ENCODE assay signal across 8 cellular contexts in genomic region chr1:180482425-180483275, GRCh38. TPM values are rescaled to one million over a fixed set of nuclear protein-coding genes. Genes with fewer than 3 reads are reported as not detected.
A peak's percentile ranks its signal among the peaks of the same experiment; 100 is the strongest.
DNase-seq lines count a peak whose midpoint lies in the region; ATAC-seq lines count a peak whose summit lies in the region.

No MANE protein-coding gene starts in this region.

- no peaks in the 10 kb centered on the region for H3K27me3 ChIP-seq in endocrine pancreas (ENCODE audit: control insufficient read depth, insufficient read depth, low read length)

- ATAC-seq in naive B cell (ENCODE audit: low read depth in 2 of 2) (peak in 1 of 2 donors; percentile 49), HG03378 (IDR thresholded peaks at IDR 0.05; ENCODE audit: unreplicated experiment) (no peak), GM18502 (IDR thresholded peaks at IDR 0.05; ENCODE audit: poor library complexity, unreplicated experiment) (no peak)

- peaks cover 8 to 12% (median 11%) of the 10 kb centered on the region in 3 donors for H3K4me1 Mint-ChIP-seq in naive B cell

- no peak overlapping the region for H3K9ac ChIP-seq in endocrine pancreas (ENCODE audit: control insufficient read depth, insufficient read depth, low read length)

- H3K9me3 Mint-ChIP-seq in naive B cell = peaks cover 0 to 5% (median 0%) of the 10 kb centered on the region in 7 donors

- H3K27ac Mint-ChIP-seq in naive B cell = peak overlapping the region in 1 of 6 donors; percentile 5

- H3K27me3 Mint-ChIP-seq in naive B cell = no peaks in the 10 kb centered on the region

- no peaks in the 10 kb centered on the region for H3K4me1 ChIP-seq in endocrine pancreas (ENCODE audit: control insufficient read depth, insufficient read depth, low read length)

- no peaks in the 10 kb centered on the region for H3K36me3 ChIP-seq in endocrine pancreas (ENCODE audit: control insufficient read depth, insufficient read depth, low read length)

- no peak overlapping the region for H3K4me3 ChIP-seq in Jurkat, Clone E6-1 (ENCODE audit: low read length)
- H3K4me3 ChIP-seq in endocrine pancreas (ENCODE audit: control insufficient read depth, insufficient read depth, low read length) = peak overlapping the region; percentile 38

- peak; percentile 71 for DNase-seq in NCI-H510A treated with DMSO at 0.1 percent for 48 hours (lab: John Stamatoyannopoulos, UW)
- DNase-seq in NCI-H510A (lab: John Stamatoyannopoulos, UW) = no peak
- peak; percentile 54 for DNase-seq in Jurkat, Clone E6-1 (ENCODE audit: low read depth, low spot score)
- peak; percentile 48 for DNase-seq in RPMI7951 (ENCODE audit: low read depth)
- DNase-seq in naive B cell = peak; percentile 32

- H3K9me3 ChIP-seq in endocrine pancreas (ENCODE audit: control insufficient read depth, low read length) = no peaks in the 10 kb centered on the region

- peak overlapping the region in 1 of 8 donors; percentile 22 for H3K4me3 Mint-ChIP-seq in naive B cell

- H3K36me3 Mint-ChIP-seq in naive B cell = peaks cover 7 to 15% of the 10 kb centered on the region in 2 donors

RNA-seq across cellular contexts. Expression of gene ACBD6, which starts 19.7 kb away (rescaled TPM):
- 74.2 TPM for polyA plus RNA-seq in Jurkat, Clone E6-1 (2012; ENCODE audit: insufficient read depth, insufficient read length)
- 48.1 and 59.2 TPM in 2 replicates for total RNA-seq in RPMI7951 (2014; rRNA removed; shearing (Covaris generic))
- 10 to 100 TPM; 27.8 to 41.2 (median 37.4) TPM for polyA plus RNA-seq in naive B cell (ENCODE audit: low read depth in 6 of 6)
